11 cellular contexts compared by ENCODE assay signal in genomic region chr19:18461471-18461870, GRCh38. TPM values are rescaled to one million over a fixed set of nuclear protein-coding genes. Genes with fewer than 3 reads are reported as not detected.
DNase-seq lines count a peak whose midpoint lies in the region; ATAC-seq, FAIRE-seq and TF ChIP-seq lines count a peak whose summit lies in the region.
"Had no signal": no experiment of that assay in that cellular context is flagged by ENCODE, and none has a peak within 500 bp of the region (broad histone marks: within the 10 kb centered on the region; RNA-seq: fewer than 3 reads in every experiment).

No MANE protein-coding gene starts in this region.

- no peak for TF ChIP-seq CTCF in HepG2 (CRISPR knock-in tag; IDR thresholded peaks at IDR 0.05)
- TF ChIP-seq CTCF in right lobe of liver (IDR thresholded peaks at IDR 0.05): no peak
- TF ChIP-seq CTCF in colonic mucosa (IDR thresholded peaks at IDR 0.05): no peak
- no peak for TF ChIP-seq CTCF in osteocyte (IDR thresholded peaks at IDR 0.05)

- no peaks in the 10 kb centered on the region for H3K27me3 Mint-ChIP-seq in osteocyte (ENCODE audit: unreplicated experiment)

- H3K9ac ChIP-seq in HepG2 (ENCODE audit: insufficient read depth, low read depth, low read length) (no peak overlapping the region), colonic mucosa (ENCODE audit: low read depth in 2 of 2, low read length in 2 of 2) (no peak overlapping the region)

- H3K27ac Mint-ChIP-seq in osteocyte (ENCODE audit: unreplicated experiment): peak overlapping the region; percentile 23

- peaks cover 7% of the 10 kb centered on the region for H3K36me3 Mint-ChIP-seq in osteocyte (ENCODE audit: unreplicated experiment)

- H3K79me2 ChIP-seq in HepG2 (ENCODE audit: insufficient read depth, low read length): no peaks in the 10 kb centered on the region

- no peaks in the 10 kb centered on the region for H3K9me3 ChIP-seq in HepG2 (ENCODE audit: low read length)
- H3K9me3 ChIP-seq in right lobe of liver: no peaks in the 10 kb centered on the region
- no peaks in the 10 kb centered on the region for H3K9me3 ChIP-seq in colonic mucosa
- H3K9me3 ChIP-seq: body of pancreas, pancreas had no signal

- over 99% methylated on average over 15 of the region's 22 CpGs for WGBS in HepG2 (ENCODE audit: low lambda C conversion rate)
- no CpG with 5 or more reads among the region's 22 CpGs for WGBS in right lobe of liver (ENCODE audit: insufficient coverage, low coverage, low lambda C conversion rate, missing lambda C conversion rate)

- H3K4me3 ChIP-seq in HepG2 (replicated peaks in 1 of 3; ENCODE audit: insufficient read depth in 1 of 3, low read depth in 2 of 3, low read length in 3 of 3) (no peak overlapping the region), right lobe of liver (no peak overlapping the region), colonic mucosa (no peak overlapping the region)
- H3K4me3 ChIP-seq: body of pancreas, pancreas had no signal

- TF ChIP-seq RAD21 in HepG2 (CRISPR knock-in tag; IDR thresholded peaks at IDR 0.05): no peak

- intact Hi-C loops in HepG2 (cut with micrococcal nuclease; ENCODE audit: unreplicated experiment): no loop called here
- intact Hi-C loops in right lobe of liver (cut with DNase I): no loop called here
- intact Hi-C loops in colonic mucosa (cut with DNase I): loop anchor here (10.0 kb wide), 1 partner anchor 203 kb away; no protein-coding TSS in a partner anchor

- no peak for FAIRE-seq in HepG2 (lab: Jason Lieb, UNC)
- FAIRE-seq: pancreas had no signal

- in situ Hi-C loops in HepG2 (cut with HindIII; ENCODE audit: extremely low pct_ligation_motif_present, low pct_unique_long_range_greater_than_20kb): no loop called here

- H3K27ac ChIP-seq in HepG2 (ENCODE audit: extremely low read length, insufficient read depth, low read length) (no peak overlapping the region), right lobe of liver (no peak overlapping the region), colonic mucosa (peak overlapping the region; percentile 77)
- H3K27ac ChIP-seq: pancreas had no signal

- H3K36me3 ChIP-seq in HepG2 (replicated peaks in 1 of 2; ENCODE audit: control insufficient read depth in 1 of 2, insufficient read depth in 2 of 2, low read length in 2 of 2) (peaks cover 28 to 66% of the 10 kb centered on the region in 2 experiments), right lobe of liver (peaks cover 3 to 46% (median 8%) of the 10 kb centered on the region in 4 donors), colonic mucosa (peaks cover 15% of the 10 kb centered on the region)

- no peaks in the 10 kb centered on the region for H3K9me3 Mint-ChIP-seq in osteocyte (ENCODE audit: unreplicated experiment)

- no peak overlapping the region for H2AFZ ChIP-seq in HepG2 (ENCODE audit: low read length)

- POLR2A ChIA-PET in HepG2 (lab: Yijun Ruan, JAX): interaction anchor here (0.5 to 1.0 kb wide), 4 partner anchors 10 to 23 kb away, joined by 3 to 5 read pairs (median 3); no protein-coding TSS in a partner anchor

- ATAC-seq in HepG2 (no peak), right lobe of liver (no peak), GM21528 (IDR thresholded peaks at IDR 0.05; ENCODE audit: low FRiP score, unreplicated experiment) (no peak)

- BruUV-seq in HepG2 (replicated peaks; lab: Mats Ljungman, UMichigan): no TSS peak

- no peak for TF ChIP-seq POLR2A in HepG2 (IDR thresholded peaks at IDR 0.05; ENCODE audit: insufficient read depth in 1 of 2, low read depth in 2 of 2, low read length in 2 of 2)
- TF ChIP-seq POLR2A in right lobe of liver (IDR thresholded peaks at IDR 0.05): no peak
- no peak for TF ChIP-seq POLR2A in erythroblast (IDR thresholded peaks at IDR 0.05; ENCODE audit: low read length)

- peaks cover 15% of the 10 kb centered on the region; the same call in 1 of the 2 replicates for H4K20me1 ChIP-seq in HepG2 (ENCODE audit: insufficient read depth, low read length)

- H3K27me3 ChIP-seq in HepG2 (ENCODE audit: control insufficient read depth in 1 of 2, insufficient read depth in 2 of 2, low read length in 2 of 2): no peaks in the 10 kb centered on the region
- H3K27me3 ChIP-seq in right lobe of liver: no peaks in the 10 kb centered on the region
- no peaks in the 10 kb centered on the region for H3K27me3 ChIP-seq in colonic mucosa
- H3K27me3 ChIP-seq: body of pancreas, pancreas had no signal

- H3K4me3 Mint-ChIP-seq in osteocyte (ENCODE audit: unreplicated experiment): no peak overlapping the region

- no peak for TF ChIP-seq EP300 in HepG2 (IDR thresholded peaks at IDR 0.05; ENCODE audit: low read depth in 2 of 2, low read length in 2 of 2)
- TF ChIP-seq EP300 in HepG2 (CRISPR knock-in tag; IDR thresholded peaks at IDR 0.05; ENCODE audit: borderline replicate concordance): no peak

- H3K4me2 ChIP-seq in HepG2 (ENCODE audit: low read depth, low read length): no peak overlapping the region

- CTCF ChIA-PET in HepG2 (lab: Yijun Ruan, JAX; ENCODE audit: low intra/inter-chr PET ratio, low total read pairs): interaction anchor here (1.7 kb wide), 1 partner anchor 10 kb away, joined by 13 read pairs; no protein-coding TSS in a partner anchor

- H3K4me1 Mint-ChIP-seq in osteocyte (ENCODE audit: unreplicated experiment): peaks cover 52% of the 10 kb centered on the region

- DNase-seq in HepG2 (ENCODE audit: low spot score): no peak
- DNase-seq in right lobe of liver: no peak
- DNase-seq in colonic mucosa: no peak
- no peak for DNase-seq in osteocyte (ENCODE audit: extremely low spot score, unreplicated experiment)
- no peak for DNase-seq in erythroblast (lab: John Stamatoyannopoulos, UW)
- DNase-seq in NOMO-1 (lab: John Stamatoyannopoulos, UW; ENCODE audit: unreplicated experiment in 2 of 2): no peak
- DNase-seq in globus pallidus (ENCODE audit: low spot score): no peak
- DNase-seq: foreskin melanocyte had no signal

- H3K4me1 ChIP-seq in HepG2 (ENCODE audit: insufficient read depth, low read length): peaks cover 21% of the 10 kb centered on the region
- peaks cover 0 to 23% (median 13%) of the 10 kb centered on the region in 4 donors for H3K4me1 ChIP-seq in right lobe of liver
- H3K4me1 ChIP-seq in colonic mucosa: peaks cover 19% of the 10 kb centered on the region

TF ChIP-seq in HepG2, 621 proteins besides CTCF, POLR2A, EP300 and RAD21 (continues in another document):
- TF ChIP-seq MED13 (CRISPR knock-in tag; IDR thresholded peaks at IDR 0.05): no peak
- TF ChIP-seq GLI4 (CRISPR knock-in tag; IDR thresholded peaks at IDR 0.05; ENCODE audit: borderline replicate concordance): no peak

RNA-seq across cellular contexts. Expression of gene ISYNA1, which starts 23.5 kb away (rescaled TPM):
- total RNA-seq in HepG2 (2016; rRNA removed; fragmentation: Illumina TruSeq; extraction: Trizol) (29.4 and 48.5 TPM in 2 replicates), right lobe of liver (1 to 10 TPM; 6.5 to 8.3 (median 7.8) TPM), colonic mucosa (10 to 100 TPM; 17.7 to 25.7 TPM), osteocyte (159 and 178 TPM in 2 replicates)
- total RNA-seq in HepG2 (2016; cell fraction: cytosol; rRNA removed; fragmentation: Illumina TruSeq; extraction: Trizol; ENCODE audit: low read depth): 8.4 and 10.1 TPM in 2 replicates
- total RNA-seq in HepG2 (2016; cell fraction: insoluble cytoplasmic fraction; rRNA removed; fragmentation: Illumina TruSeq; extraction: Trizol): 29.3 and 46.4 TPM in 2 replicates
- total RNA-seq in HepG2 (2016; cell fraction: membrane; rRNA removed; fragmentation: Illumina TruSeq; extraction: Trizol): 16.0 and 18.7 TPM in 2 replicates
- total RNA-seq in HepG2 (2016; cell fraction: nucleus; rRNA removed; fragmentation: Illumina TruSeq; extraction: Trizol): 33.6 and 37.4 TPM in 2 replicates
- 29.6 and 36.5 TPM in 2 replicates for polyA plus RNA-seq in HepG2 (2011; rRNA removed)
- polyA plus RNA-seq in HepG2 (2011; cell fraction: cytosol; rRNA removed): 14.0 and 25.3 TPM in 2 replicates
- 246 and 367 TPM in 2 replicates for polyA plus RNA-seq in HepG2 (2011; cell fraction: nucleus; rRNA removed)
- polyA plus RNA-seq in HepG2 (2012): 32.5 and 49.8 TPM in 2 replicates
- 16.0 and 16.5 TPM in 2 replicates for polyA plus RNA-seq in HepG2 (2016; cell fraction: cytosol; fragmentation: Illumina TruSeq; extraction: Trizol; ENCODE audit: low read depth)
- 44.6 and 57.4 TPM in 2 replicates for polyA plus RNA-seq in HepG2 (2016; cell fraction: insoluble cytoplasmic fraction; fragmentation: Illumina TruSeq; extraction: Trizol; ENCODE audit: low read depth)
- polyA plus RNA-seq in HepG2 (2016; cell fraction: membrane; fragmentation: Illumina TruSeq; extraction: Trizol; ENCODE audit: low read depth): 18.1 and 22.4 TPM in 2 replicates
- polyA plus RNA-seq in HepG2 (2016; cell fraction: nucleus; fragmentation: Illumina TruSeq; extraction: Trizol; ENCODE audit: insufficient read depth, low read depth): 103 and 119 TPM in 2 replicates
- polyA minus RNA-seq in HepG2 (2011; rRNA and poly(A)+ RNA removed; ENCODE audit: low replicate concordance): 1.3 and 50.2 TPM in 2 replicates
- polyA minus RNA-seq in HepG2 (2011; cell fraction: cytosol; rRNA and poly(A)+ RNA removed): 20.4 and 29.0 TPM in 2 replicates
- polyA minus RNA-seq in HepG2 (2011; cell fraction: nucleus; rRNA and poly(A)+ RNA removed): 13.3 and 14.3 TPM in 2 replicates

RNA-seq across cellular contexts. Expression of gene SSBP4, which starts 42.3 kb away (rescaled TPM):
- 19.3 and 39.5 TPM in 2 replicates for total RNA-seq in HepG2 (2016; rRNA removed; fragmentation: Illumina TruSeq; extraction: Trizol)
- 95.2 and 104 TPM in 2 replicates for total RNA-seq in HepG2 (2016; cell fraction: cytosol; rRNA removed; fragmentation: Illumina TruSeq; extraction: Trizol; ENCODE audit: low read depth)
- 14.4 and 39.0 TPM in 2 replicates for total RNA-seq in HepG2 (2016; cell fraction: insoluble cytoplasmic fraction; rRNA removed; fragmentation: Illumina TruSeq; extraction: Trizol)
- 103 and 124 TPM in 2 replicates for total RNA-seq in HepG2 (2016; cell fraction: membrane; rRNA removed; fragmentation: Illumina TruSeq; extraction: Trizol)
- total RNA-seq in HepG2 (2016; cell fraction: nucleus; rRNA removed; fragmentation: Illumina TruSeq; extraction: Trizol): 26.9 and 35.1 TPM in 2 replicates
- polyA plus RNA-seq in HepG2 (2011; rRNA removed): 20.8 and 33.4 TPM in 2 replicates
- 11.6 and 28.6 TPM in 2 replicates for polyA plus RNA-seq in HepG2 (2011; cell fraction: cytosol; rRNA removed)
- polyA plus RNA-seq in HepG2 (2011; cell fraction: nucleus; rRNA removed): 200 and 290 TPM in 2 replicates
- 18.2 and 31.6 TPM in 2 replicates for polyA plus RNA-seq in HepG2 (2012)
- 133 and 147 TPM in 2 replicates for polyA plus RNA-seq in HepG2 (2016; cell fraction: cytosol; fragmentation: Illumina TruSeq; extraction: Trizol; ENCODE audit: low read depth)
- 34.3 and 41.3 TPM in 2 replicates for polyA plus RNA-seq in HepG2 (2016; cell fraction: insoluble cytoplasmic fraction; fragmentation: Illumina TruSeq; extraction: Trizol; ENCODE audit: low read depth)
- polyA plus RNA-seq in HepG2 (2016; cell fraction: membrane; fragmentation: Illumina TruSeq; extraction: Trizol; ENCODE audit: low read depth): 147 and 152 TPM in 2 replicates
- polyA plus RNA-seq in HepG2 (2016; cell fraction: nucleus; fragmentation: Illumina TruSeq; extraction: Trizol; ENCODE audit: insufficient read depth, low read depth): 117 and 122 TPM in 2 replicates
- polyA minus RNA-seq in HepG2 (2011; rRNA and poly(A)+ RNA removed; ENCODE audit: low replicate concordance): 10.3 and 12.3 TPM in 2 replicates
- polyA minus RNA-seq in HepG2 (2011; cell fraction: cytosol; rRNA and poly(A)+ RNA removed): 12.0 and 13.9 TPM in 2 replicates
- 20.1 and 21.6 TPM in 2 replicates for polyA minus RNA-seq in HepG2 (2011; cell fraction: nucleus; rRNA and poly(A)+ RNA removed)
- total RNA-seq in right lobe of liver: 10 to 100 TPM; 12.8 to 23.9 (median 15.9) TPM
- 10 to 100 TPM; 40.1 to 77.3 TPM for total RNA-seq in colonic mucosa
- 82.9 and 102 TPM in 2 replicates for total RNA-seq in osteocyte
